In genomic region chr2:119579457-119580295, GRCh38 we compare ENCODE assay signal across 21 cellular contexts. TPM values are rescaled to one million over a fixed set of nuclear protein-coding genes. Genes with fewer than 3 reads are reported as not detected.
A peak's percentile ranks its signal among the peaks of the same experiment; 100 is the strongest.
DNase-seq lines count a peak whose midpoint lies in the region; ATAC-seq and TF ChIP-seq lines count a peak whose summit lies in the region.
"Had no signal": no experiment of that assay in that cellular context is flagged by ENCODE, and none has a peak within 500 bp of the region (broad histone marks: within the 10 kb centered on the region; RNA-seq: fewer than 3 reads in every experiment).

No MANE protein-coding gene starts in this region.

- ATAC-seq in Right ventricle myocardium inferior = peak; percentile 92
- ATAC-seq in left lobe of liver = peak; percentile 98
- ATAC-seq in GM21390 (IDR thresholded peaks at IDR 0.05; ENCODE audit: unreplicated experiment) = no peak

- H3K9me3 Mint-ChIP-seq in nephron = peaks cover 2% of the 10 kb centered on the region

- H3K36me3 Mint-ChIP-seq in nephron (ENCODE audit: low read depth) = peaks cover 15% of the 10 kb centered on the region
- H3K36me3 Mint-ChIP-seq: CD4-positive, CD25-positive, alpha-beta regulatory T cell had no signal

- H3K4me3 ChIP-seq in dorsolateral prefrontal cortex = no peak overlapping the region

- intact Hi-C loops in Right ventricle myocardium inferior (cut with DNase I) (no loop called here), cardiac septum (cut with DNase I) (no loop called here), dorsolateral prefrontal cortex (cut with DNase I) (no loop called here)

- H3K27ac ChIP-seq in dorsolateral prefrontal cortex = no peak overlapping the region
- H3K27ac ChIP-seq: 22Rv1 had no signal

- TF ChIP-seq CTCF in nephron (IDR thresholded peaks at IDR 0.05; ENCODE audit: unreplicated experiment in 3 of 3) = no peak
- no peak for TF ChIP-seq CTCF in dorsolateral prefrontal cortex (IDR thresholded peaks at IDR 0.05 in 54 of 56, conservative IDR thresholded peaks at IDR 0.05 in 2 of 56; ENCODE audit: low read depth in 1 of 56, partially characterized antibody in 56 of 56)

- H3K27ac Mint-ChIP-seq in nephron = peak overlapping the region in 2 of 3 experiments; percentile 45 to 66
- H3K27ac Mint-ChIP-seq: B cell; CD4-positive, CD25-positive, alpha-beta regulatory T cell; H9 had no signal

- no peaks in the 10 kb centered on the region for H3K27me3 Mint-ChIP-seq in nephron (ENCODE audit: low read depth)

- no peak overlapping the region for H3K4me3 Mint-ChIP-seq in nephron
- H3K4me3 Mint-ChIP-seq: B cell; CD4-positive, CD25-positive, alpha-beta regulatory T cell; H9 had no signal

- H3K27me3 ChIP-seq in dorsolateral prefrontal cortex = no peaks in the 10 kb centered on the region

- peaks cover 7% of the 10 kb centered on the region for H3K4me1 Mint-ChIP-seq in nephron
- H3K4me1 Mint-ChIP-seq: B cell; CD4-positive, CD25-positive, alpha-beta regulatory T cell; H9 had no signal

- no peak for DNase-seq in Right ventricle myocardium inferior (ENCODE audit: missing footprints)
- no peak for DNase-seq in cardiac septum (ENCODE audit: low spot score)
- DNase-seq in left lobe of liver (ENCODE audit: low spot score) = peak; percentile 74
- DNase-seq in activated CD4-positive, CD25-positive, alpha-beta regulatory T cell (lab: John Stamatoyannopoulos, UW) = no peak
- no peak for DNase-seq in dorsolateral prefrontal cortex
- no peak for DNase-seq in NCI-H1092 (lab: John Stamatoyannopoulos, UW)
- DNase-seq: CD4-positive, CD25-positive, alpha-beta regulatory T cell; EL; H9; Karpas-422; NCI-H1105 treated with DMSO at 0.1 percent for 48 hours; NCI-H1694 treated with DMSO at 0.1 percent for 48 hours; NCI-H2107; NCI-H226; NCI-H526 treated with DMSO at 0.1 percent for 48 hours; OCI-M1 had no signal

RNA-seq across cellular contexts. Expression of gene CFAP221, which starts 35.4 kb away (rescaled TPM):
- 0.51 TPM for total RNA-seq in Right ventricle myocardium inferior
- 1.2 TPM for total RNA-seq in cardiac septum
- 1.2 TPM for total RNA-seq in left lobe of liver
- 10 to 100 TPM; 15.0 to 58.0 (median 33.8) TPM for total RNA-seq in dorsolateral prefrontal cortex
- total RNA-seq: B cell; CD4-positive, CD25-positive, alpha-beta regulatory T cell; RPMI7951 had no signal

RNA-seq across cellular contexts. Expression of gene SCTR, which starts 55.4 kb away (rescaled TPM):
- 0.41 TPM for total RNA-seq in Right ventricle myocardium inferior
- 0.59 TPM for total RNA-seq in cardiac septum
- 0.10 TPM for total RNA-seq in left lobe of liver
- 1 to 10 TPM in 23 of 120 experiments, under 1 TPM in 54, not detected in 43; 0.25 to 2.4 (median 0.74) TPM for total RNA-seq in dorsolateral prefrontal cortex
- total RNA-seq: B cell; CD4-positive, CD25-positive, alpha-beta regulatory T cell; H9; RPMI7951 had no signal
